Comparison of ENCODE assay signal across 9 cellular contexts in genomic region chr2:176178271-176178806, GRCh38. TPM values are rescaled to one million over a fixed set of nuclear protein-coding genes. Genes with fewer than 3 reads are reported as not detected.
DNase-seq lines count a peak whose midpoint lies in the region; ATAC-seq and TF ChIP-seq lines count a peak whose summit lies in the region.
"Had no signal": no experiment of that assay in that cellular context is flagged by ENCODE, and none has a peak within 500 bp of the region (broad histone marks: within the 10 kb centered on the region; RNA-seq: fewer than 3 reads in every experiment).

No MANE protein-coding gene starts in this region.

- H3K4me1 ChIP-seq in heart right ventricle = peaks cover 0 to 17% (median 7%) of the 10 kb centered on the region in 9 donors
- H3K4me1 ChIP-seq in uterus = no peaks in the 10 kb centered on the region

- H3K4me1 Mint-ChIP-seq in T-helper 17 cell = peaks cover 3% of the 10 kb centered on the region

- H3K27ac ChIP-seq in heart right ventricle = peak overlapping the region in 4 of 10 donors; percentile 21 to 67 (median 52)
- H3K27ac ChIP-seq in uterus = peak overlapping the region; percentile 76 to 78

- no peaks in the 10 kb centered on the region for H3K36me3 ChIP-seq in heart right ventricle
- H3K36me3 ChIP-seq in kidney epithelial cell (ENCODE audit: control insufficient read depth, insufficient read depth, low read length) = no peaks in the 10 kb centered on the region
- no peaks in the 10 kb centered on the region for H3K36me3 ChIP-seq in uterus

- WGBS in heart right ventricle, 2 donors = 3% methylated on average over 37 to 40 of the region's 40 CpGs

- no peak for TF ChIP-seq POLR2A in uterus (IDR thresholded peaks at IDR 0.05)

- ATAC-seq in heart right ventricle (peak in 3 of 8 donors; percentile 27 to 45 (median 40)), Right ventricle myocardium superior (ENCODE audit: poor library complexity) (no peak), T-helper 17 cell (no peak), GM19035 (IDR thresholded peaks at IDR 0.05; ENCODE audit: unreplicated experiment) (no peak)

- TF ChIP-seq CTCF in heart right ventricle (IDR thresholded peaks at IDR 0.05) (no peak), kidney epithelial cell (IDR thresholded peaks at IDR 0.05; ENCODE audit: insufficient read depth, low read length, poor library complexity, severe bottlenecking) (no peak), uterus (IDR thresholded peaks at IDR 0.05) (no peak)

- DNase-seq in heart right ventricle = no peak
- DNase-seq in Right ventricle myocardium superior = no peak
- no peak for DNase-seq in T-helper 17 cell
- DNase-seq in kidney epithelial cell (ENCODE audit: low read depth) = no peak
- peak; percentile 46 to 62 for DNase-seq in uterus
- DNase-seq in mesenteric fat pad (ENCODE audit: low spot score) = no peak
- no peak for DNase-seq in NOMO-1 treated with dmso at 0.1 percent for 144 hours (lab: John Stamatoyannopoulos, UW; ENCODE audit: unreplicated experiment)
- DNase-seq: hypothalamus had no signal

- intact Hi-C loops in heart right ventricle (cut with DNase I) = no loop called here
- intact Hi-C loops in Right ventricle myocardium superior (cut with DNase I) = no loop called here
- intact Hi-C loops in uterus (cut with DNase I; ENCODE audit: low total_unique reads) = no loop called here

- H3K4me3 Mint-ChIP-seq in T-helper 17 cell = peak overlapping the region; percentile 19

- H3K27ac Mint-ChIP-seq in T-helper 17 cell = no peak overlapping the region

- H3K27me3 ChIP-seq in heart right ventricle (peaks cover 23 to 100% (median 99%) of the 10 kb centered on the region in 7 donors), kidney epithelial cell (ENCODE audit: control insufficient read depth, insufficient read depth, low read length) (no peaks in the 10 kb centered on the region), uterus (no peaks in the 10 kb centered on the region)

- H3K27me3 Mint-ChIP-seq in T-helper 17 cell = peaks cover 88% of the 10 kb centered on the region

- H3K36me3 Mint-ChIP-seq in T-helper 17 cell (ENCODE audit: low read depth) = peaks cover 4% of the 10 kb centered on the region

- H3K4me3 ChIP-seq in heart right ventricle = peak overlapping the region; percentile 13 to 54 (median 30)
- peak overlapping the region; percentile 39 for H3K4me3 ChIP-seq in kidney epithelial cell (ENCODE audit: low read depth, low read length)
- H3K4me3 ChIP-seq in uterus = peak overlapping the region; percentile 16 to 31

- no peaks in the 10 kb centered on the region for H3K9me3 ChIP-seq in heart right ventricle
- H3K9me3 ChIP-seq in T-helper 17 cell (ENCODE audit: control insufficient read depth, low read length, poor library complexity, severe bottlenecking) = peaks cover 1% of the 10 kb centered on the region
- H3K9me3 ChIP-seq in uterus = no peaks in the 10 kb centered on the region

RNA-seq across cellular contexts. Expression of gene HOXD1, which starts 10.1 kb away (rescaled TPM):
- under 1 TPM in 2 of 10 donors, not detected in 8; 0.19 to 0.23 TPM for total RNA-seq in heart right ventricle
- under 1 TPM; 0.03 to 0.15 TPM for polyA plus RNA-seq in heart right ventricle
- not detected for total RNA-seq in Right ventricle myocardium superior
- not detected for total RNA-seq in T-helper 17 cell
- total RNA-seq in kidney epithelial cell = 9.8 and 11.1 TPM in 2 replicates
- total RNA-seq in uterus = 1 to 10 TPM in 1 of 4 donors, under 1 TPM in 2, not detected in 1; 0.21 to 2.9 (median 0.52) TPM
- 1.1 TPM for total RNA-seq in mesenteric fat pad

RNA-seq across cellular contexts. Expression of gene HOXD3, which starts 21.2 kb away (rescaled TPM):
- total RNA-seq in heart right ventricle = 1 to 10 TPM in 1 of 10 donors, under 1 TPM in 4, not detected in 5; 0.17 to 1.1 (median 0.28) TPM
- polyA plus RNA-seq in heart right ventricle = under 1 TPM; 0.10 to 0.15 TPM
- total RNA-seq in Right ventricle myocardium superior = 0.38 TPM
- total RNA-seq in T-helper 17 cell = not detected
- 5.4 and 9.2 TPM in 2 replicates for total RNA-seq in kidney epithelial cell
- 10 to 100 TPM; 14.7 to 61.2 (median 22.7) TPM for total RNA-seq in uterus
- total RNA-seq in mesenteric fat pad = 5.3 TPM

RNA-seq across cellular contexts. Expression of gene HOXD4, which starts 27.0 kb away (rescaled TPM):
- total RNA-seq in heart right ventricle = under 1 TPM in 8 of 10 donors, not detected in 2; 0.21 to 0.69 (median 0.40) TPM
- polyA plus RNA-seq in heart right ventricle = 1 to 10 TPM in 1 of 2 donors, under 1 TPM in 1; 0.13 to 1.6 TPM
- total RNA-seq in Right ventricle myocardium superior = not detected
- total RNA-seq in T-helper 17 cell = not detected
- total RNA-seq in kidney epithelial cell = 5.4 and 13.8 TPM in 2 replicates
- 10 to 100 TPM in 2 of 4 donors, 1 to 10 TPM in 2; 6.8 to 41.6 (median 13.0) TPM for total RNA-seq in uterus
- total RNA-seq in mesenteric fat pad = 4.1 TPM

RNA-seq across cellular contexts. Expression of gene HOXD8, which starts 48.8 kb away (rescaled TPM):
- total RNA-seq in heart right ventricle (1 to 10 TPM in 1 of 10 donors, under 1 TPM in 7, not detected in 2; 0.26 to 1.5 (median 0.42) TPM), Right ventricle myocardium superior (0.32 TPM), T-helper 17 cell (not detected), kidney epithelial cell (18.1 and 22.5 TPM in 2 replicates), uterus (10 to 100 TPM; 25.8 to 75.6 (median 48.0) TPM), mesenteric fat pad (13.3 TPM)
- under 1 TPM; 0.35 to 0.59 TPM for polyA plus RNA-seq in heart right ventricle

RNA-seq across cellular contexts. Expression of gene HOXD9, which starts 55.8 kb away (rescaled TPM):
- total RNA-seq in heart right ventricle = under 1 TPM in 2 of 10 donors, not detected in 8; 0.15 to 0.29 TPM
- polyA plus RNA-seq in heart right ventricle = under 1 TPM; 0.16 to 0.29 TPM
- total RNA-seq in Right ventricle myocardium superior = not detected
- total RNA-seq in T-helper 17 cell = not detected
- total RNA-seq in kidney epithelial cell = 11.6 and 12.2 TPM in 2 replicates
- 10 to 100 TPM in 3 of 4 donors, 1 to 10 TPM in 1; 3.8 to 78.1 (median 46.4) TPM for total RNA-seq in uterus
- total RNA-seq in mesenteric fat pad = 6.1 TPM

Comparison
In these comparisons a context has a peak if more than half of its experiments do, and no peak if none do; other contexts are left out.
1. DNase-seq: peak in uterus (2 of 2); none in heart right ventricle (0 of 2), Right ventricle myocardium superior (single experiment), T-helper 17 cell (0 of 3), kidney epithelial cell (single experiment), mesenteric fat pad (single experiment) and NOMO-1 treated with dmso at 0.1 percent for 144 hours (single experiment).
2. Peak in every context shown above with its lines, with median percentiles within 50 percentile points of each other: H3K4me3 ChIP-seq.